In the genomic region with DNA sequence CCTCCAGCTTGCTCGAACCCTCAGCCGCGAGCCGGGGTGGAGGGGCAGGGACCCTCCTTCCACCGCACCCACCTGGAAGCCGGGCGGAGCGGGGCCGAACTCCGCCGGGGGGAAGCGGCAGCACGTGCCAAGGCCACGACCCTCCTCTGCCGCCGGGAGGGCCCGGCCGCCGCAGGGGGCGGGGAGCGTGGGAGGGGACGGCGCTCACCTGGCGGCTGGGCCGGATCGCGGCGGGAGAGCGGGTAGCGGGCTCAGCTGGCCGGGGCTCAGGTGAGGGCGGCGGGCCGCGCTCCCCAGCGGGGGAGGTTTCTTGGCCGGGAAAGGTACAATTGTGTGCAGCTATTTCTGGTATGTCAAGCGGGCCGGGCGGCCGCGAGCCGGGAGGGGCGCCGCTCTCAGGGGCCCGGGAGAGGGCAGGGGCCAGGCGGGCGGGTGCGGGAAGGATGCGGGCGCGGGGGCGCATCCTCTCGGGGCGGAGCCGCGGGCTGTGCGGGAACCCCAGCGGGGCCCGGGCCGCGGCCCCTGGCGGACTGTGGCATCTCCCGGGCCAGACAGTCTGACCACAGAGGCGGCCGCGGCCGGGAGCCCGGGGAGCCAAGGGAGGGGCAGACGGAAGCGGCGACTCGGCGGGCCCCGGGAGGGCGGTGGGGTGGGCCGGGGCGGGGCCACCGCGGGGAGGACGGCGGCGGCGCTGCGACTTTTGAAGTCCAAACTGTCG, we compare ENCODE assay signal across 8 cellular contexts. TPM values are rescaled to one million over a fixed set of nuclear protein-coding genes. Genes with fewer than 3 reads are reported as not detected.
A peak's percentile ranks its signal among the peaks of the same experiment; 100 is the strongest.
DNase-seq lines count a peak whose midpoint lies in the region; ATAC-seq and TF ChIP-seq lines count a peak whose summit lies in the region.

TSS of gene LMO7 (plus strand) at position 710 of the 718 bp plus-strand sequence. CDS start 328 bp downstream, outside the sequence.

- no peaks in the 10 kb centered on the region for H3K36me3 ChIP-seq in HAP-1 (replicated peaks)
- H3K36me3 ChIP-seq in Loucy (ENCODE audit: insufficient read depth, low read length), result no peaks in the 10 kb centered on the region
- H3K36me3 ChIP-seq in endocrine pancreas (ENCODE audit: control insufficient read depth, insufficient read depth, low read length), result no peaks in the 10 kb centered on the region

- ATAC-seq in activated CD8-positive, alpha-beta T cell treated with anti-CD3 and anti-CD28 coated beads for 36 hours, result peak; percentile 67

- H3K36me3 Mint-ChIP-seq in activated CD8-positive, alpha-beta T cell treated with anti-CD3 and anti-CD28 coated beads for 36 hours (ENCODE audit: low read depth), result no peaks in the 10 kb centered on the region
- H3K36me3 Mint-ChIP-seq in mesothelial cell of epicardium, result no peaks in the 10 kb centered on the region

- intact Hi-C loops in activated CD8-positive, alpha-beta T cell treated with anti-CD3 and anti-CD28 coated beads for 36 hours (cut with micrococcal nuclease), result no loop called here

- peak within 1 kb of the TSS; percentile 74 for H3K4me2 ChIP-seq in Loucy (ENCODE audit: low read depth, low read length, poor library complexity, severe bottlenecking)

- DNase-seq in GM13977 (ENCODE audit: low spot score) (peak; percentile 84), HAP-1 (ENCODE audit: low spot score in 2 of 2) (peak; percentile 38 to 75), mesothelial cell of epicardium (ENCODE audit: low spot score in 2 of 2, unreplicated experiment in 2 of 2) (peak; percentile 34 to 68), NCI-H187 treated with DMSO at 0.1 percent for 48 hours (lab: John Stamatoyannopoulos, UW) (no peak)
- peak; percentile 44 for DNase-seq in activated CD8-positive, alpha-beta T cell treated with anti-CD3 and anti-CD28 coated beads for 36 hours
- peak; percentile 27 to 69 (median 50) for DNase-seq in stimulated activated naive CD4-positive, alpha-beta T cell (lab: John Stamatoyannopoulos, UW)

- peak within 1 kb of the TSS; percentile 49 for H3K27ac Mint-ChIP-seq in activated CD8-positive, alpha-beta T cell treated with anti-CD3 and anti-CD28 coated beads for 36 hours
- peak within 1 kb of the TSS; percentile 60 for H3K27ac Mint-ChIP-seq in mesothelial cell of epicardium

- H3K27me3 ChIP-seq in HAP-1 (ENCODE audit: low read depth) (no peaks in the 10 kb centered on the region), Loucy (ENCODE audit: insufficient read depth, low read length, poor library complexity, severe bottlenecking) (no peaks in the 10 kb centered on the region), endocrine pancreas (ENCODE audit: control insufficient read depth, insufficient read depth, low read length) (peaks cover 3% of the 10 kb centered on the region)

- H3K4me3 ChIP-seq in HAP-1 (peak within 1 kb of the TSS; percentile 61), Loucy (ENCODE audit: low read length, poor library complexity, severe bottlenecking) (peak within 1 kb of the TSS; percentile 69), endocrine pancreas (ENCODE audit: control insufficient read depth, insufficient read depth, low read length) (peak within 1 kb of the TSS; percentile 36)

- peaks cover 17% of the 10 kb centered on the region for H3K27me3 Mint-ChIP-seq in activated CD8-positive, alpha-beta T cell treated with anti-CD3 and anti-CD28 coated beads for 36 hours
- H3K27me3 Mint-ChIP-seq in mesothelial cell of epicardium (ENCODE audit: low read depth), result peaks cover 9% of the 10 kb centered on the region

- in situ Hi-C loops in GM13977 (cut with MboI; ENCODE audit: low pct_unique_long_range_greater_than_20kb, low sequenced_read_pairs, unreplicated experiment) (no loop called here), HAP-1 (cut with MboI; ENCODE audit: low sequenced_read_pairs) (no loop called here)

- no peaks in the 10 kb centered on the region for H3F3A ChIP-seq in Loucy (ENCODE audit: low read depth)

- peaks cover 8% of the 10 kb centered on the region for H3K4me1 Mint-ChIP-seq in activated CD8-positive, alpha-beta T cell treated with anti-CD3 and anti-CD28 coated beads for 36 hours (ENCODE audit: low read depth)
- peaks cover 20% of the 10 kb centered on the region for H3K4me1 Mint-ChIP-seq in mesothelial cell of epicardium

- H4K20me1 ChIP-seq in Loucy (ENCODE audit: insufficient read depth, low read length, poor library complexity, severe bottlenecking), result no peaks in the 10 kb centered on the region

- POLR2A ChIA-PET in activated CD8-positive, alpha-beta T cell treated with anti-CD3 and anti-CD28 coated beads for 36 hours (lab: Charles Lee), result no interaction called here

- H3K79me2 ChIP-seq in Loucy (ENCODE audit: insufficient read depth, low read length), result peaks cover 10% of the 10 kb centered on the region; the same call in 1 of the 2 replicates

- peak within 1 kb of the TSS; percentile 47 for H2AFZ ChIP-seq in Loucy (ENCODE audit: low read length)

- H3K9me3 ChIP-seq in HAP-1, result no peaks in the 10 kb centered on the region
- no peaks in the 10 kb centered on the region for H3K9me3 ChIP-seq in Loucy (ENCODE audit: insufficient read depth, low read depth, low read length)
- no peaks in the 10 kb centered on the region for H3K9me3 ChIP-seq in endocrine pancreas (ENCODE audit: control insufficient read depth, low read length)

- CTCF ChIA-PET in activated CD8-positive, alpha-beta T cell treated with anti-CD3 and anti-CD28 coated beads for 36 hours (lab: Charles Lee), result interaction anchor here (1.2 kb wide), 1 partner anchor 60 kb away, joined by 5 read pairs; no protein-coding TSS in a partner anchor

- H3K9me3 Mint-ChIP-seq in activated CD8-positive, alpha-beta T cell treated with anti-CD3 and anti-CD28 coated beads for 36 hours, result no peaks in the 10 kb centered on the region
- no peaks in the 10 kb centered on the region for H3K9me3 Mint-ChIP-seq in mesothelial cell of epicardium

- TF ChIP-seq CTCF in GM13977 (IDR thresholded peaks at IDR 0.05; ENCODE audit: extremely low read depth, insufficient read depth, missing control alignments) (no peak), Loucy (conservative IDR thresholded peaks at IDR 0.05; ENCODE audit: low read length) (no peak), mesothelial cell of epicardium (IDR thresholded peaks at IDR 0.05; ENCODE audit: unreplicated experiment) (no peak)
- TF ChIP-seq CTCF in activated CD8-positive, alpha-beta T cell treated with anti-CD3 and anti-CD28 coated beads for 36 hours (IDR thresholded peaks at IDR 0.05), result no peak

- peak within 1 kb of the TSS; percentile 73 for H3K4me3 Mint-ChIP-seq in activated CD8-positive, alpha-beta T cell treated with anti-CD3 and anti-CD28 coated beads for 36 hours
- H3K4me3 Mint-ChIP-seq in mesothelial cell of epicardium, result peak within 1 kb of the TSS; percentile 73

- H3K4me1 ChIP-seq in HAP-1 (peaks cover 10% of the 10 kb centered on the region), Loucy (ENCODE audit: insufficient read depth, low read length, poor library complexity, severe bottlenecking) (peaks cover 7% of the 10 kb centered on the region), endocrine pancreas (ENCODE audit: control insufficient read depth, insufficient read depth, low read length) (no peaks in the 10 kb centered on the region)

- H3K9ac ChIP-seq in Loucy (ENCODE audit: low read depth, low read length, poor library complexity, severe bottlenecking), result peak within 1 kb of the TSS; percentile 60
- H3K9ac ChIP-seq in endocrine pancreas (ENCODE audit: control insufficient read depth, insufficient read depth, low read length), result peak within 1 kb of the TSS; percentile 2

- H3K9me2 ChIP-seq in Loucy (replicated peaks; ENCODE audit: low read depth, low read length), result no peaks in the 10 kb centered on the region

RNA-seq across cellular contexts. Expression of gene LMO7, which starts in this region (rescaled TPM):
- 10 to 100 TPM; 12.2 to 15.3 TPM for total RNA-seq in activated CD8-positive, alpha-beta T cell treated with anti-CD3 and anti-CD28 coated beads for 36 hours
- 52.5 to 60.8 TPM (median 53.8 TPM) in 3 replicates for total RNA-seq in mesothelial cell of epicardium
